ENCODE assay signal across 8 cellular contexts in genomic region chr7:44310221-44310848, GRCh38. TPM values are rescaled to one million over a fixed set of nuclear protein-coding genes. Genes with fewer than 3 reads are reported as not detected.
DNase-seq lines count a peak whose midpoint lies in the region; ATAC-seq and TF ChIP-seq lines count a peak whose summit lies in the region.

No MANE protein-coding gene starts in this region.

- TF ChIP-seq CTCF in thoracic aorta (IDR thresholded peaks at IDR 0.05), result no peak

- no peaks in the 10 kb centered on the region for H3K79me1 ChIP-seq in mesenchymal stem cell (replicated peaks; ENCODE audit: low read length, poor library complexity, severe bottlenecking)

- H3K4me1 ChIP-seq in mesenchymal stem cell (ENCODE audit: control insufficient read depth, insufficient read depth, low read depth, low read length) (peaks cover 35% of the 10 kb centered on the region), thoracic aorta (ENCODE audit: control insufficient read depth in 1 of 2, low read depth in 2 of 2) (peaks cover 0 to 10% of the 10 kb centered on the region in 2 donors)

- no peak overlapping the region for H2BK15ac ChIP-seq in mesenchymal stem cell (ENCODE audit: low read depth, poor library complexity, severe bottlenecking)

- H3K4me3 ChIP-seq in mesenchymal stem cell (ENCODE audit: insufficient read depth in 1 of 2, low read depth in 1 of 2, low read length in 2 of 2), result peak overlapping the region in 1 of 2 experiments; percentile 63
- peak overlapping the region; percentile 68 for H3K4me3 ChIP-seq in thoracic aorta

- H3K36me3 ChIP-seq in mesenchymal stem cell (ENCODE audit: control insufficient read depth in 1 of 2, insufficient read depth in 2 of 2, low read depth in 1 of 2, low read length in 2 of 2), result peaks cover 0 to 2% of the 10 kb centered on the region in 2 experiments
- no peaks in the 10 kb centered on the region for H3K36me3 ChIP-seq in thoracic aorta

- H3K27ac ChIP-seq in mesenchymal stem cell (ENCODE audit: low read length, poor library complexity, severe bottlenecking), result no peak overlapping the region
- no peak overlapping the region for H3K27ac ChIP-seq in thoracic aorta

- H3K36me3 Mint-ChIP-seq in central memory CD8-positive, alpha-beta T cell (ENCODE audit: insufficient read depth), result no peaks in the 10 kb centered on the region

- no peaks in the 10 kb centered on the region for H3K9me3 Mint-ChIP-seq in central memory CD8-positive, alpha-beta T cell

- H2BK120ac ChIP-seq in mesenchymal stem cell (ENCODE audit: low read depth, low read length), result no peak overlapping the region

- peaks cover 3% of the 10 kb centered on the region for H3K9me3 ChIP-seq in mesenchymal stem cell (ENCODE audit: control insufficient read depth, low read length)
- peaks cover 3% of the 10 kb centered on the region for H3K9me3 ChIP-seq in thoracic aorta

- no peak overlapping the region for H2BK12ac ChIP-seq in mesenchymal stem cell (ENCODE audit: low read length in 2 of 2)

- no peak overlapping the region for H3K4ac ChIP-seq in mesenchymal stem cell (ENCODE audit: low read depth in 1 of 2, low read length in 2 of 2)

- H3K27me3 ChIP-seq in mesenchymal stem cell (ENCODE audit: control insufficient read depth in 1 of 2, insufficient read depth in 1 of 2, low read length in 2 of 2), result peaks cover 0 to 4% of the 10 kb centered on the region in 2 experiments
- no peaks in the 10 kb centered on the region for H3K27me3 ChIP-seq in thoracic aorta (replicated peaks; ENCODE audit: insufficient read depth)

- H3K9ac ChIP-seq in mesenchymal stem cell (ENCODE audit: low read length), result peak overlapping the region; percentile 79

- no peak overlapping the region for H3K23ac ChIP-seq in mesenchymal stem cell (ENCODE audit: low read length in 2 of 2)

- H4K8ac ChIP-seq in mesenchymal stem cell (ENCODE audit: low read length), result no peak overlapping the region

- H3K18ac ChIP-seq in mesenchymal stem cell (ENCODE audit: low read depth in 1 of 2, low read length in 2 of 2), result no peak overlapping the region

- no peak overlapping the region for H2BK5ac ChIP-seq in mesenchymal stem cell (ENCODE audit: low read depth, low read length, poor library complexity, severe bottlenecking)

- no peak overlapping the region for H3K4me2 ChIP-seq in mesenchymal stem cell (ENCODE audit: low read length, poor library complexity, severe bottlenecking)

- no peak for ATAC-seq in central memory CD8-positive, alpha-beta T cell (replicated peaks; ENCODE audit: extremely low read depth, poor library complexity, severe bottlenecking)
- ATAC-seq in thoracic aorta (ENCODE audit: insufficient number of reproducible peaks, low FRiP score, low read depth) (no peak), GM19397 (IDR thresholded peaks at IDR 0.05; ENCODE audit: unreplicated experiment) (no peak)

- H3K4me1 Mint-ChIP-seq in central memory CD8-positive, alpha-beta T cell, result peaks cover 5% of the 10 kb centered on the region

- no peak overlapping the region for H4K91ac ChIP-seq in mesenchymal stem cell (ENCODE audit: low read length)

- no peak overlapping the region for H2AFZ ChIP-seq in mesenchymal stem cell (ENCODE audit: low read depth, low read length)

- 82% methylated on average over 10 of the region's 10 CpGs for WGBS in mesenchymal stem cell

- H3K27ac Mint-ChIP-seq in central memory CD8-positive, alpha-beta T cell (ENCODE audit: low read depth), result no peak overlapping the region

- peak; percentile 47 for DNase-seq in activated effector memory CD4-positive, alpha-beta T cell treated with anti-CD3 and anti-CD28 coated beads, Interleukin-2, amount 50 U/mL, for 16 hours
- DNase-seq in activated effector memory CD4-positive, alpha-beta T cell treated with Interleukin-2 at 50 U/mL for 16 hours, result no peak
- DNase-seq in central memory CD8-positive, alpha-beta T cell (ENCODE audit: low spot score in 2 of 2), result no peak
- DNase-seq in mesenchymal stem cell (no peak), thoracic aorta (ENCODE audit: low spot score) (no peak), pons (ENCODE audit: low spot score) (no peak), KG1 (lab: John Stamatoyannopoulos, UW) (no peak)

- peaks cover 25% of the 10 kb centered on the region for H3K27me3 Mint-ChIP-seq in central memory CD8-positive, alpha-beta T cell

- no peak overlapping the region for H3K14ac ChIP-seq in mesenchymal stem cell (ENCODE audit: low read length in 2 of 2)

- H3K4me3 Mint-ChIP-seq in central memory CD8-positive, alpha-beta T cell, result peak overlapping the region; percentile 7

- no peak overlapping the region for H2AK5ac ChIP-seq in mesenchymal stem cell (ENCODE audit: low read length, severe bottlenecking)

RNA-seq across cellular contexts. Expression of gene CAMK2B, which starts 15.1 kb away (rescaled TPM):
- 0.04 TPM for polyA plus RNA-seq in mesenchymal stem cell (2013, experiment 1 of 2)
- polyA plus RNA-seq in mesenchymal stem cell (2013, experiment 2 of 2), result 0.12 TPM
- 1 to 10 TPM; 1.5 to 2.8 TPM for total RNA-seq in thoracic aorta
